Comparison of ENCODE assay signal across 12 cellular contexts in genomic region chr14:32693114-32693513, GRCh38.
DNase-seq lines count a peak whose midpoint lies in the region; ATAC-seq and TF ChIP-seq lines count a peak whose summit lies in the region.
"Had no signal": no experiment of that assay in that cellular context is flagged by ENCODE, and none has a peak within 500 bp of the region (broad histone marks: within the 10 kb centered on the region; RNA-seq: fewer than 3 reads in every experiment).

No MANE protein-coding gene starts in this region.

- TF ChIP-seq CTCF in mammary epithelial cell (conservative IDR thresholded peaks at IDR 0.05 in 1 of 2, IDR thresholded peaks at IDR 0.05 in 1 of 2; ENCODE audit: extremely low read depth in 1 of 2, insufficient read depth in 1 of 2, low read depth in 1 of 2, low read length in 2 of 2): no peak
- TF ChIP-seq CTCF in osteoblast (IDR thresholded peaks at IDR 0.05; ENCODE audit: extremely low read depth, low read depth, low read length): no peak

- no TSS peak for BruUV-seq in mammary epithelial cell (replicated peaks; lab: Mats Ljungman, UMichigan)

- H3K27me3 ChIP-seq in MG63 (no peaks in the 10 kb centered on the region), mammary epithelial cell (ENCODE audit: insufficient read depth, low read length) (no peaks in the 10 kb centered on the region), osteoblast (ENCODE audit: insufficient read depth, low read length) (no peaks in the 10 kb centered on the region)
- H3K27me3 ChIP-seq: Peyer's patch had no signal

- H3K9me3 Mint-ChIP-seq in activated CD4-positive, alpha-beta T cell treated with anti-CD3 and anti-CD28 coated beads, Interleukin-2, amount 10 ng/mL, durations not matched to agents 7 days and 5 days: no peaks in the 10 kb centered on the region
- H3K9me3 Mint-ChIP-seq: naive B cell had no signal

- H4K20me1 ChIP-seq in mammary epithelial cell (ENCODE audit: insufficient read depth, low read length) (no peaks in the 10 kb centered on the region), osteoblast (ENCODE audit: insufficient read depth, low read length) (no peaks in the 10 kb centered on the region)

- no peaks in the 10 kb centered on the region for H3K36me3 Mint-ChIP-seq in activated CD4-positive, alpha-beta T cell treated with anti-CD3 and anti-CD28 coated beads, Interleukin-2, amount 10 ng/mL, durations not matched to agents 7 days and 5 days (ENCODE audit: low read depth)

- WGBS in mammary epithelial cell (ENCODE audit: low coverage, missing lambda C conversion rate): 50% methylated on average over 2 of the region's 3 CpGs

- H3K79me2 ChIP-seq in mammary epithelial cell (ENCODE audit: insufficient read depth, low read length) (no peaks in the 10 kb centered on the region), osteoblast (ENCODE audit: insufficient read depth, low read length) (no peaks in the 10 kb centered on the region)

- DNase-seq in ELR (ENCODE audit: low read depth): peak; percentile 43
- peak; percentile 85 for DNase-seq in MG63
- DNase-seq in mammary epithelial cell: peak; percentile 43
- no peak for DNase-seq in osteoblast (ENCODE audit: insufficient read length, low spot score, missing footprints)
- DNase-seq in foreskin melanocyte: no peak
- DNase-seq in activated CD4-positive, alpha-beta T cell treated with anti-CD3 and anti-CD28 coated beads, Interleukin-2, amount 10 ng/mL, durations not matched to agents 7 days and 5 days: no peak
- DNase-seq in GM03348 (ENCODE audit: low spot score): no peak
- DNase-seq: naive B cell; NCI-H1105; Peyer's patch; stimulated activated CD8-positive, alpha-beta memory T cell treated with anti-CD3 and anti-CD28 coated beads, Interleukin-4, amount 100 ng/mL, for 48 hours had no signal

- no peak overlapping the region for H3K4me3 Mint-ChIP-seq in activated CD4-positive, alpha-beta T cell treated with anti-CD3 and anti-CD28 coated beads, Interleukin-2, amount 10 ng/mL, durations not matched to agents 7 days and 5 days
- H3K4me3 Mint-ChIP-seq: naive B cell had no signal

- in situ Hi-C loops in mammary epithelial cell (cut with MboI; ENCODE audit: low sequenced_read_pairs in 2 of 2): no loop called here

- intact Hi-C loops in mammary epithelial cell (cut with micrococcal nuclease): no loop called here

- dilution Hi-C loops in mammary epithelial cell (cut with HindIII; ENCODE audit: low sequenced_read_pairs): no loop called here

- no peak overlapping the region for H3K4me3 ChIP-seq in MG63
- H3K4me3 ChIP-seq in mammary epithelial cell (replicated peaks in 1 of 3; ENCODE audit: insufficient read depth in 1 of 3, low read depth in 2 of 3, low read length in 3 of 3): no peak overlapping the region
- H3K4me3 ChIP-seq in osteoblast (ENCODE audit: insufficient read depth, low read length): no peak overlapping the region
- H3K4me3 ChIP-seq: Peyer's patch had no signal

- no peak for ATAC-seq in GM18519 (IDR thresholded peaks at IDR 0.05; ENCODE audit: low FRiP score, unreplicated experiment)

- POLR2A ChIA-PET in activated CD4-positive, alpha-beta T cell treated with anti-CD3 and anti-CD28 coated beads, Interleukin-2, amount 10 ng/mL, durations not matched to agents 7 days and 5 days (lab: Charles Lee): no interaction called here

- peak overlapping the region; percentile 32 for H2AFZ ChIP-seq in mammary epithelial cell (ENCODE audit: low read depth, low read length)
- H2AFZ ChIP-seq in osteoblast (ENCODE audit: low read length): no peak overlapping the region

- CTCF ChIA-PET in mammary epithelial cell (lab: Charles Lee; ENCODE audit: low non-redundant PET): no interaction called here
- CTCF ChIA-PET in activated CD4-positive, alpha-beta T cell treated with anti-CD3 and anti-CD28 coated beads, Interleukin-2, amount 10 ng/mL, durations not matched to agents 7 days and 5 days (lab: Charles Lee): no interaction called here

- H3K9me3 ChIP-seq in MG63: no peaks in the 10 kb centered on the region
- H3K9me3 ChIP-seq in mammary epithelial cell (replicated peaks; ENCODE audit: insufficient read depth, low read length): no peaks in the 10 kb centered on the region
- no peaks in the 10 kb centered on the region for H3K9me3 ChIP-seq in osteoblast (ENCODE audit: low read depth, low read length)
- H3K9me3 ChIP-seq: Peyer's patch had no signal

- H3K27ac Mint-ChIP-seq in activated CD4-positive, alpha-beta T cell treated with anti-CD3 and anti-CD28 coated beads, Interleukin-2, amount 10 ng/mL, durations not matched to agents 7 days and 5 days: no peak overlapping the region
- H3K27ac Mint-ChIP-seq: naive B cell had no signal

- H3K27me3 Mint-ChIP-seq in activated CD4-positive, alpha-beta T cell treated with anti-CD3 and anti-CD28 coated beads, Interleukin-2, amount 10 ng/mL, durations not matched to agents 7 days and 5 days: no peaks in the 10 kb centered on the region
- H3K27me3 Mint-ChIP-seq: naive B cell had no signal

- H3K36me3 ChIP-seq in MG63: no peaks in the 10 kb centered on the region
- no peaks in the 10 kb centered on the region for H3K36me3 ChIP-seq in mammary epithelial cell (ENCODE audit: insufficient read depth, low read length)
- no peaks in the 10 kb centered on the region for H3K36me3 ChIP-seq in osteoblast (ENCODE audit: insufficient read depth, low read length)
- H3K36me3 ChIP-seq: Peyer's patch had no signal

- H3K4me2 ChIP-seq in mammary epithelial cell (ENCODE audit: insufficient read depth, low read depth, low read length): no peak overlapping the region
- peak overlapping the region; percentile 5 for H3K4me2 ChIP-seq in osteoblast (ENCODE audit: insufficient read depth, low read length)

- no peak overlapping the region for H3K9ac ChIP-seq in mammary epithelial cell (ENCODE audit: insufficient read depth, low read length)

- H3K4me1 ChIP-seq in mammary epithelial cell (ENCODE audit: insufficient read depth, low read length): peaks cover 16% of the 10 kb centered on the region
- peaks cover 19% of the 10 kb centered on the region for H3K4me1 ChIP-seq in osteoblast (ENCODE audit: insufficient read depth, low read length)
- H3K4me1 ChIP-seq: Peyer's patch had no signal

- no peaks in the 10 kb centered on the region for H3K4me1 Mint-ChIP-seq in activated CD4-positive, alpha-beta T cell treated with anti-CD3 and anti-CD28 coated beads, Interleukin-2, amount 10 ng/mL, durations not matched to agents 7 days and 5 days
- H3K4me1 Mint-ChIP-seq: naive B cell had no signal

- H3K27ac ChIP-seq in mammary epithelial cell (ENCODE audit: insufficient read depth, low read depth, low read length): no peak overlapping the region
- H3K27ac ChIP-seq in osteoblast (ENCODE audit: low read depth, low read length): no peak overlapping the region
- H3K27ac ChIP-seq: Peyer's patch had no signal

Comparison
In these comparisons a context has a peak if more than half of its experiments do, and no peak if none do; other contexts are left out.
1. DNase-seq: peak in ELR (single experiment), MG63 (single experiment) and mammary epithelial cell (single experiment); none in osteoblast (single experiment), foreskin melanocyte (single experiment), activated CD4-positive, alpha-beta T cell treated with anti-CD3 and anti-CD28 coated beads, Interleukin-2, amount 10 ng/mL, durations not matched to agents 7 days and 5 days (single experiment) and GM03348 (single experiment).